In the genomic region with DNA sequence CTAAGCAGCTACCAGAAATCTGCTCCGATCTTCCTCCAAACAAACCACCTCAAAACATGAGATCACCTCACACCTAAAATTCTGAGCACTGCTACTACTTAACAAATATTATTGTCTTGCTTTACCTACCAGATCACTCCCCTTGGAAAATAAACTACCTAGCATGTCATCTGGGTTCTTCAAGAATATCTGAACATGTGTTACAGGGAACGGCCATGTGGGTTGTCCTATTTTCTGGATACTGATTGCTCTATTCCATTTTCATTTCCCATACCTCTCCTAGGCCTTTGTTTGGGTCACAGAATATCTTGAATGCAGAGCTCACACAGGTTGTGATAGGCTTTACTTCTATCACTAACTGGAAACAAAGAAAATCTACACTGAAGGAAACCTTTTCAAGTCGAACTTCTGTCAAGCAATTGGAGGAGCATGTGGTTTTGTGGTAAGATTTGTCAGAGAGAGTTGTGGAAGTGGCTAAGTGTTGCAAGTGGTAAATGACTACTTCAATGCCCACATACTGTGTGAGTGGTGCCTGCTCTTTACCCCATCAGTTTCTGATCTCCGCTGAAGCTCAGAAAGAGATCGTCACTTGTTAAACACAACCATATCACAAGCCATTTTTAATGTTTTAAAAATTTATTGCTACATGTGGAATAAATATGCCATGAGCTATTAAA, we compare ENCODE assay signal across 12 cellular contexts.
DNase-seq lines count a peak whose midpoint lies in the region; ATAC-seq, FAIRE-seq and TF ChIP-seq lines count a peak whose summit lies in the region.
"Had no signal": no experiment of that assay in that cellular context is flagged by ENCODE, and none has a peak within 500 bp of the region (broad histone marks: within the 10 kb centered on the region; RNA-seq: fewer than 3 reads in every experiment).

No MANE protein-coding gene starts in this region.

- POLR2A ChIA-PET in GM12878 (lab: Charles Lee) (no interaction called here), PC-3 (lab: Charles Lee; ENCODE audit: unreplicated experiment) (no interaction called here)

- TF ChIP-seq CTCF in GM12878 (IDR thresholded peaks at IDR 0.05 in 2 of 3, conservative IDR thresholded peaks at IDR 0.05 in 1 of 3; ENCODE audit: control insufficient read depth in 2 of 3, extremely low read depth in 1 of 3, insufficient read depth in 1 of 3, low read depth in 3 of 3, low read length in 3 of 3) (no peak), PC-3 (conservative IDR thresholded peaks at IDR 0.05; ENCODE audit: low read depth, low read length) (no peak)

- FAIRE-seq in GM12878 (lab: Jason Lieb, UNC), result no peak
- FAIRE-seq: keratinocyte had no signal

- no peak for TF ChIP-seq POLR2A in GM12878 (IDR thresholded peaks at IDR 0.05; ENCODE audit: low read depth, low read length)

- CTCF ChIA-PET in activated naive CD4-positive, alpha-beta T cell treated with anti-CD3 and anti-CD28 coated beads for 36 hours (lab: Charles Lee), result no interaction called here
- CTCF ChIA-PET in GM12878 (lab: Yijun Ruan, JAX) (no interaction called here), PC-3 (lab: Charles Lee) (no interaction called here)

- H3K9me2 ChIP-seq in PC-3 (replicated peaks; ENCODE audit: low read length), result no peaks in the 10 kb centered on the region

- H2AFZ ChIP-seq in GM12878 (ENCODE audit: control insufficient read depth, low read depth, low read length) (no peak overlapping the region), PC-3 (ENCODE audit: low read length) (no peak overlapping the region)

- RAD21 ChIA-PET in GM12878 (lab: Charles Lee; ENCODE audit: unreplicated experiment), result no interaction called here

- DNase-seq in activated naive CD4-positive, alpha-beta T cell treated with anti-CD3 and anti-CD28 coated beads for 36 hours, result peak; percentile 4
- DNase-seq in activated naive CD4-positive, alpha-beta T cell treated with anti-CD3 and anti-CD28 coated beads, Interleukin-2, amount 50 U/mL, for 16 hours, result no peak
- DNase-seq in NOMO-1 (lab: John Stamatoyannopoulos, UW; ENCODE audit: unreplicated experiment in 2 of 2), result peak; percentile 89 to 98
- DNase-seq in GM12878 (ENCODE audit: low read depth, low spot score), result no peak
- peak; percentile 7 for DNase-seq in stimulated activated naive CD8-positive, alpha-beta T cell treated with anti-CD3 and anti-CD28 coated beads, Interleukin-15, Interleukin-2, amounts not matched to agents 100 U/mL and 50 U/mL, for 24 hours
- DNase-seq in PC-3, result no peak
- DNase-seq in NCI-H1092 (lab: John Stamatoyannopoulos, UW), result no peak
- DNase-seq: NCI-H2029 treated with DMSO at 0.1 percent for 48 hours, psoas muscle had no signal

- SMC1A ChIA-PET in GM12878 (lab: Charles Lee; ENCODE audit: uncharacterized antibody, unreplicated experiment), result no interaction called here

- 46% methylated on average over 5 of the region's 5 CpGs for WGBS in GM12878 (ENCODE audit: insufficient coverage, insufficient replicate concordance, low lambda C conversion rate, missing lambda C conversion rate)

- H3K27ac ChIP-seq in GM12878 (ENCODE audit: control insufficient read depth, insufficient read depth), result no peak overlapping the region
- no peak overlapping the region for H3K27ac ChIP-seq in PC-3 (ENCODE audit: low read length)
- H3K27ac ChIP-seq: C4-2B, psoas muscle had no signal

- H3K9me3 ChIP-seq in GM12878 (replicated peaks; ENCODE audit: control insufficient read depth, insufficient read depth, low read length) (no peaks in the 10 kb centered on the region), PC-3 (ENCODE audit: low read length) (no peaks in the 10 kb centered on the region)
- H3K9me3 ChIP-seq: psoas muscle had no signal

- H3K27me3 Mint-ChIP-seq in activated naive CD4-positive, alpha-beta T cell treated with anti-CD3 and anti-CD28 coated beads for 36 hours (ENCODE audit: low read depth), result peaks cover 3% of the 10 kb centered on the region

- in situ Hi-C loops in GM12878 (cut with MboI), result no loop called here

- H3K27ac Mint-ChIP-seq in activated naive CD4-positive, alpha-beta T cell treated with anti-CD3 and anti-CD28 coated beads for 36 hours, result no peak overlapping the region

- no TSS peak for BruUV-seq in GM12878 (replicated peaks; lab: Mats Ljungman, UMichigan)
- BruUV-seq in PC-3 (replicated peaks; lab: Mats Ljungman, UMichigan), result no TSS peak

- TF ChIP-seq RAD21 in GM12878 (IDR thresholded peaks at IDR 0.05; ENCODE audit: insufficient read depth, low read depth, low read length), result no peak

- peaks cover 2% of the 10 kb centered on the region for H3K4me1 Mint-ChIP-seq in activated naive CD4-positive, alpha-beta T cell treated with anti-CD3 and anti-CD28 coated beads for 36 hours (ENCODE audit: low read depth)

- ATAC-seq in GM12878 (0 out of 3 replicates have a peak, but pooled peaks have one; percentile 31), PC-3 (no peak), GM21619 (IDR thresholded peaks at IDR 0.05; ENCODE audit: unreplicated experiment) (no peak)
- peak; percentile 77 for ATAC-seq in stimulated activated naive CD8-positive, alpha-beta T cell treated with anti-CD3 and anti-CD28 coated beads, Interleukin-15, Interleukin-2, amounts not matched to agents 100 U/mL and 50 U/mL, for 24 hours
- ATAC-seq: psoas muscle had no signal

- intact Hi-C loops in activated naive CD4-positive, alpha-beta T cell treated with anti-CD3 and anti-CD28 coated beads for 36 hours (cut with micrococcal nuclease), result no loop called here
- intact Hi-C loops in GM12878 (cut with micrococcal nuclease; ENCODE audit: unreplicated experiment), result no loop called here
- intact Hi-C loops in PC-3 (cut with micrococcal nuclease), result no loop called here

- H3K9ac ChIP-seq in GM12878 (ENCODE audit: control insufficient read depth, insufficient read depth, low read length), result no peak overlapping the region
- H3K9ac ChIP-seq in PC-3 (ENCODE audit: low read length), result no peak overlapping the region

- no peak overlapping the region for H3K4me3 ChIP-seq in GM12878
- H3K4me3 ChIP-seq in PC-3 (ENCODE audit: low read length), result no peak overlapping the region
- H3K4me3 ChIP-seq: psoas muscle had no signal

- no peaks in the 10 kb centered on the region for H3F3A ChIP-seq in PC-3 (ENCODE audit: low read length, unreplicated experiment)

- H3K9me3 Mint-ChIP-seq in activated naive CD4-positive, alpha-beta T cell treated with anti-CD3 and anti-CD28 coated beads for 36 hours, result peaks cover 7% of the 10 kb centered on the region

- H3K4me1 ChIP-seq in GM12878 (ENCODE audit: control insufficient read depth, insufficient read depth, low read length) (no peaks in the 10 kb centered on the region), PC-3 (ENCODE audit: insufficient read depth, low read length) (no peaks in the 10 kb centered on the region)
- H3K4me1 ChIP-seq: psoas muscle had no signal

- H3K79me2 ChIP-seq in GM12878 (ENCODE audit: control insufficient read depth, insufficient read depth, low read length), result no peaks in the 10 kb centered on the region
- H3K79me2 ChIP-seq in PC-3 (ENCODE audit: low read length), result no peaks in the 10 kb centered on the region

- no peaks in the 10 kb centered on the region for H3K36me3 Mint-ChIP-seq in activated naive CD4-positive, alpha-beta T cell treated with anti-CD3 and anti-CD28 coated beads for 36 hours (ENCODE audit: low read depth)

- no peaks in the 10 kb centered on the region for H4K20me1 ChIP-seq in GM12878 (ENCODE audit: control insufficient read depth, insufficient read depth)
- no peaks in the 10 kb centered on the region for H4K20me1 ChIP-seq in PC-3 (ENCODE audit: low read length)

- TF ChIP-seq EP300 in GM12878 (IDR thresholded peaks at IDR 0.05; ENCODE audit: borderline replicate concordance in 1 of 2, control insufficient read depth in 1 of 2, low read depth in 2 of 2, low read length in 2 of 2), result no peak

- H3K4me3 Mint-ChIP-seq in activated naive CD4-positive, alpha-beta T cell treated with anti-CD3 and anti-CD28 coated beads for 36 hours, result no peak overlapping the region

- H3K27me3 ChIP-seq in GM12878 (replicated peaks in 1 of 2; ENCODE audit: control insufficient read depth in 2 of 2, insufficient read depth in 2 of 2, low read length in 1 of 2), result no peaks in the 10 kb centered on the region
- H3K27me3 ChIP-seq in PC-3 (ENCODE audit: low read length), result no peaks in the 10 kb centered on the region

- H3K36me3 ChIP-seq in GM12878 (ENCODE audit: control insufficient read depth in 2 of 2, insufficient read depth in 2 of 2, low read length in 1 of 2) (no peaks in the 10 kb centered on the region), PC-3 (ENCODE audit: low read depth, low read length) (no peaks in the 10 kb centered on the region)

- H3K4me2 ChIP-seq in GM12878 (ENCODE audit: control insufficient read depth, insufficient read depth) (no peak overlapping the region), PC-3 (ENCODE audit: low read length) (no peak overlapping the region)

TF ChIP-seq in GM12878, 131 proteins besides CTCF, POLR2A, EP300 and RAD21:
- no peak for TF ChIP-seq HCFC1 (IDR thresholded peaks at IDR 0.05; ENCODE audit: low read length)
- TF ChIP-seq RUNX3 (IDR thresholded peaks at IDR 0.05; ENCODE audit: low read length), result peak; percentile 32; the same call in 1 of the 2 replicates

Comparison
In these comparisons a context has a peak if more than half of its experiments do, and no peak if none do; other contexts are left out.
1. DNase-seq: peak in activated naive CD4-positive, alpha-beta T cell treated with anti-CD3 and anti-CD28 coated beads for 36 hours (single experiment), NOMO-1 (2 of 2) and stimulated activated naive CD8-positive, alpha-beta T cell treated with anti-CD3 and anti-CD28 coated beads, Interleukin-15, Interleukin-2, amounts not matched to agents 100 U/mL and 50 U/mL, for 24 hours (single experiment); none in activated naive CD4-positive, alpha-beta T cell treated with anti-CD3 and anti-CD28 coated beads, Interleukin-2, amount 50 U/mL, for 16 hours (single experiment), GM12878 (single experiment), PC-3 (single experiment) and NCI-H1092 (single experiment).
2. ATAC-seq: peak in GM12878 (single experiment) and stimulated activated naive CD8-positive, alpha-beta T cell treated with anti-CD3 and anti-CD28 coated beads, Interleukin-15, Interleukin-2, amounts not matched to agents 100 U/mL and 50 U/mL, for 24 hours (single experiment); none in PC-3 (single experiment) and GM21619 (single experiment).